21 cellular contexts compared by ENCODE assay signal in the genomic region with DNA sequence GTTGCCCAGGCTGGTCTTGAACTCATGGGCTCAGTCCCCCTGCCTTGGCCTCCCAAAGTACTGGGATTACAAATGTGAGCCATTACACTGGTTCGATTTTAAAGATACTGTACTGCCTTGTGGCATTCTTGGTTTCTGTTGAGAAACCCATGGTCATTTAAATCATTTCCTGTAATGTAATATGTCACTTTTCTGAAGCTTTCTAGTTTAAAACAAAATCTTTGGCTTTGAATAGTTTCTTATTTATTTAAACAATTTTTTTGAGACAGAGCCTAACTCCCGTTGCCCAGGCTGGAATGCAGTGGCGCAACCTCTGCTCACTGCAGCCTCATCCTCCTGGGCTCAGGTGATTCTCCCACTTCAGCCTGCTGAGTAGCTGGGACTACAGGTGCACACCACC.
"Had no signal": no experiment of that assay in that cellular context is flagged by ENCODE, and none has a peak within 500 bp of the region (broad histone marks: within the 10 kb centered on the region; RNA-seq: fewer than 3 reads in every experiment).

No MANE protein-coding gene starts in this region.

- H3K4me2 ChIP-seq: hepatocyte had no signal

- H3K27ac Mint-ChIP-seq: activated naive CD8-positive, alpha-beta T cell treated with anti-CD3 and anti-CD28 coated beads, Interleukin-2, amount 10 ng/mL, durations not matched to agents 7 days and 5 days; mesothelial cell of epicardium; nephron progenitor cell had no signal

- H3K4me1 ChIP-seq: suprapubic skin, vagina had no signal

- H3K27ac ChIP-seq: brain microvascular endothelial cell, hepatocyte, left lung, suprapubic skin, transverse colon, vagina had no signal

- H3K9me3 Mint-ChIP-seq: central memory CD8-positive, alpha-beta T cell had no signal

- H3K4me3 ChIP-seq: hepatocyte, left lung, suprapubic skin, transverse colon, vagina had no signal

- H3K27me3 ChIP-seq: brain microvascular endothelial cell, hepatocyte, left lung, suprapubic skin, transverse colon, vagina had no signal

- H3K36me3 ChIP-seq: brain microvascular endothelial cell, transverse colon, vagina had no signal

- ATAC-seq: left lung; stimulated activated naive CD8-positive, alpha-beta T cell treated with anti-CD3 and anti-CD28 coated beads, Interleukin-15, amount 100 ng/mL, for 72 hours had no signal

- H3K4me1 Mint-ChIP-seq: mesothelial cell of epicardium, nephron progenitor cell had no signal

- H3K27me3 Mint-ChIP-seq: activated naive CD8-positive, alpha-beta T cell treated with anti-CD3 and anti-CD28 coated beads, Interleukin-2, amount 10 ng/mL, durations not matched to agents 7 days and 5 days; central memory CD8-positive, alpha-beta T cell; stimulated activated naive CD8-positive, alpha-beta T cell treated with anti-CD3 and anti-CD28 coated beads, Interleukin-15, amount 100 ng/mL, for 72 hours had no signal

- DNase-seq: activated CD4-positive, alpha-beta T cell treated with anti-CD3 and anti-CD28 coated beads for 48 hours; activated CD4-positive, CD25-positive, alpha-beta regulatory T cell; activated naive CD4-positive, alpha-beta T cell; activated naive CD8-positive, alpha-beta T cell treated with anti-CD3 and anti-CD28 coated beads, Interleukin-2, amount 10 ng/mL, durations not matched to agents 7 days and 5 days; anterior cingulate cortex; brain microvascular endothelial cell; cortex of kidney; left lung; nephron progenitor cell; nucleus accumbens; posterior cingulate gyrus; stimulated activated CD4-positive, alpha-beta T cell treated with anti-CD3 and anti-CD28 coated beads, Interleukin-2, amount 100 ng/mL, for 24 hours; stimulated activated naive CD8-positive, alpha-beta T cell treated with anti-CD3 and anti-CD28 coated beads, Interleukin-15, amount 100 ng/mL, for 72 hours; T-helper 1 cell; T-helper 9 cell; transverse colon had no signal

- H3K4me3 Mint-ChIP-seq: activated naive CD8-positive, alpha-beta T cell treated with anti-CD3 and anti-CD28 coated beads, Interleukin-2, amount 10 ng/mL, durations not matched to agents 7 days and 5 days; central memory CD8-positive, alpha-beta T cell; mesothelial cell of epicardium; nephron progenitor cell had no signal

- H2AFZ ChIP-seq: hepatocyte had no signal
